Comparison of ENCODE assay signal across 23 cellular contexts in the genomic region with DNA sequence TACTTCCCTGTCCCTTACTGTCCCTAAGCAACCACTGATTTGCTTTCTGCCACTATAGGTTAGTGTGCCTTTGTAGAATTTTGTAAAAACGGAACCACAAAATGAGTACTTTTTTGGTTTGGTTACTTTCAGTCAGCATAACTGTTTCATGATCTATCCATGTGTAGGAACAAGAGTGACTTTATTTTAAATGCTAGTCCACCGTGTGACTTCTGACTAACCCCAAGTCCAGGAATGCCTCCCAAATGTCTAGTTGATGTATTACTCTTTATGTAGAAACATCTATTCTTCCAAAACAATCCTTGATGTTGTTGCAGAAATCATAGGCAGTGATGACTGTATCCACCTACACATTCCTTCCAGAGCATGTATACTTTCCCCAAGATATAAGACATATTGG. TPM values are rescaled to one million over a fixed set of nuclear protein-coding genes. Genes with fewer than 3 reads are reported as not detected.
"Had no signal": no experiment of that assay in that cellular context is flagged by ENCODE, and none has a peak within 500 bp of the region (broad histone marks: within the 10 kb centered on the region; RNA-seq: fewer than 3 reads in every experiment).

No MANE protein-coding gene starts in this region.

- H3K9me3 ChIP-seq: body of pancreas, thoracic aorta had no signal

- H3K27ac ChIP-seq: body of pancreas, esophagus squamous epithelium, SJCRH30, thoracic aorta, WERI-Rb-1 had no signal

- FAIRE-seq: frontal cortex, kidney had no signal

- H3K4me3 ChIP-seq: body of pancreas, esophagus squamous epithelium, lung, SJCRH30, thoracic aorta had no signal

- ATAC-seq: body of pancreas; effector memory CD8-positive, alpha-beta T cell; left lobe of liver had no signal

- H3K9me3 Mint-ChIP-seq: effector memory CD8-positive, alpha-beta T cell had no signal

- H3K27ac Mint-ChIP-seq: effector memory CD8-positive, alpha-beta T cell; nephron progenitor cell; T-helper 1 cell treated with Interleukin-12 subunit alpha and Interleukin-12 subunit beta and Interleukin-4 antibody, amounts not matched to agents 30 μg/mL and 1 μg/mL, for 36 hours had no signal

- H3K4me3 Mint-ChIP-seq: effector memory CD8-positive, alpha-beta T cell; nephron progenitor cell; T-helper 1 cell treated with Interleukin-12 subunit alpha and Interleukin-12 subunit beta and Interleukin-4 antibody, amounts not matched to agents 30 μg/mL and 1 μg/mL, for 36 hours had no signal

- DNase-seq: activated CD4-positive, alpha-beta T cell treated with anti-CD3 and anti-CD28 coated beads for 1 hour; activated CD4-positive, alpha-beta T cell treated with anti-CD3 and anti-CD28 coated beads, Interleukin-2, amount 50 U/mL, for 48 hours; activated naive CD4-positive, alpha-beta T cell treated with anti-CD3 and anti-CD28 coated beads, Interleukin-2, amount 50 U/mL, for 16 hours; activated T-cell treated with anti-CD3 and anti-CD28 coated beads for 4 hours; amniotic stem cell; body of pancreas; dermis blood vessel endothelial cell; effector memory CD8-positive, alpha-beta T cell; esophagus squamous epithelium; head of caudate nucleus; kidney; nephron progenitor cell; occipital lobe; posterior cingulate gyrus; retina; SJCRH30; stimulated activated CD4-positive, alpha-beta T cell treated with anti-CD3 and anti-CD28 coated beads, Interleukin-2, amount 100 ng/mL, for 24 hours; WERI-Rb-1 had no signal

- H3K27me3 Mint-ChIP-seq: effector memory CD8-positive, alpha-beta T cell had no signal

- H3K27me3 ChIP-seq: body of pancreas, esophagus squamous epithelium, SJCRH30 had no signal

RNA-seq across cellular contexts. Expression of a gene that starts 24.8 kb away (rescaled TPM):
- total RNA-seq: body of pancreas, esophagus squamous epithelium, frontal cortex, left lobe of liver, lung, occipital lobe, SJCRH30, thoracic aorta had no signal
- polyA plus RNA-seq: lung had no signal
